Comparison of ENCODE assay signal across 8 cellular contexts in genomic region chr14:87153391-87153790, GRCh38.
"Had no signal": no experiment of that assay in that cellular context is flagged by ENCODE, and none has a peak within 500 bp of the region (broad histone marks: within the 10 kb centered on the region; RNA-seq: fewer than 3 reads in every experiment).

No MANE protein-coding gene starts in this region.

- FAIRE-seq: H1, H54, HTR-8/SVneo, K562 had no signal

- H2AFZ ChIP-seq: GM23338 had no signal

- H3K4me3 Mint-ChIP-seq: GM23338, H9 had no signal

- DNase-seq: H9, HCEC 1CT, KG1 had no signal

- ATAC-seq: GM23338, K562 had no signal

- H3K4me3 ChIP-seq: GM23338, K562 had no signal

- H3K27ac Mint-ChIP-seq: GM23338, H9 had no signal
